ENCODE assay signal across 10 cellular contexts in the genomic region with DNA sequence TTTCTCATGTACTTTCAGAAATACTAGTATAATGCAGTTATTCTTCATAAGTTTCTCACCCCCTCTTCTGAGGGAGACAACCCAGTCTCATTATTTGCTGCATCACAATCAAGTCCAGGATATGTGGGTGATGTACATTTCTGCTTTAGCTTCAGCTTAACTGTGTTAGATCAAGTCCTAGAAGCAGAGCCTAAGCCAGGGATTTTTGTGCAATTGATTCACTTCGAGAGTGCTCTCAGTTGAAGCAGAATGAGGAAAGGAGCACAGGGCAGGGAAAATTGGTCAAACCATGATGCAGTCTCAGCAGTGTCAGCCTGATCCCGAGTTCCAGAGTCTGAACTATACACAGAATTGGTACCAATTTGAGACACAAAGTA. TPM values are rescaled to one million over a fixed set of nuclear protein-coding genes. Genes with fewer than 3 reads are reported as not detected.
DNase-seq lines count a peak whose midpoint lies in the region; ATAC-seq and TF ChIP-seq lines count a peak whose summit lies in the region.
"Had no signal": no experiment of that assay in that cellular context is flagged by ENCODE, and none has a peak within 500 bp of the region (broad histone marks: within the 10 kb centered on the region; RNA-seq: fewer than 3 reads in every experiment).

No MANE protein-coding gene starts in this region.

- no peaks in the 10 kb centered on the region for H3K27me3 Mint-ChIP-seq in activated T-cell treated with anti-CD3 and anti-CD28 coated beads, Interleukin-2, amount 50 U/mL, for 72 hours (ENCODE audit: low read depth)

- H3K36me3 Mint-ChIP-seq in activated T-cell treated with anti-CD3 and anti-CD28 coated beads, Interleukin-2, amount 50 U/mL, for 72 hours (ENCODE audit: insufficient read depth in 2 of 2) = peaks cover 12 to 17% of the 10 kb centered on the region in 2 donors

- H2AFZ ChIP-seq in PC-3 (ENCODE audit: low read length) = no peak overlapping the region

- peak overlapping the region; percentile 40 for H3K27ac Mint-ChIP-seq in activated T-cell treated with anti-CD3 and anti-CD28 coated beads, Interleukin-2, amount 50 U/mL, for 72 hours

- H3K4me1 Mint-ChIP-seq in activated T-cell treated with anti-CD3 and anti-CD28 coated beads, Interleukin-2, amount 50 U/mL, for 72 hours (ENCODE audit: low read depth) = peaks cover 25% of the 10 kb centered on the region

- no peaks in the 10 kb centered on the region for H3K9me3 ChIP-seq in PC-3 (ENCODE audit: low read length)
- H3K9me3 ChIP-seq: heart left ventricle had no signal

- ATAC-seq in activated T-cell treated with anti-CD3 and anti-CD28 coated beads, Interleukin-2, amount 50 U/mL, for 72 hours (replicated peaks in 1 of 2) = peak in 1 of 2 donors; percentile 22
- ATAC-seq in PC-3 (peak; percentile 16), GM19395 (IDR thresholded peaks at IDR 0.05; ENCODE audit: unreplicated experiment) (no peak)
- peak; percentile 21 for ATAC-seq in stimulated activated naive CD8-positive, alpha-beta T cell treated with anti-CD3 and anti-CD28 coated beads, Interleukin-15, Interleukin-2, amounts not matched to agents 100 U/mL and 50 U/mL, for 24 hours

- H3K27ac ChIP-seq in PC-3 (ENCODE audit: low read length) (no peak overlapping the region), epithelial cell of prostate (peak overlapping the region; percentile 68)

- no peaks in the 10 kb centered on the region for H3K79me2 ChIP-seq in PC-3 (ENCODE audit: low read length)

- H3K27me3 ChIP-seq in PC-3 (ENCODE audit: low read length) = no peaks in the 10 kb centered on the region
- H3K27me3 ChIP-seq: heart left ventricle had no signal

- H3K9me3 Mint-ChIP-seq in activated T-cell treated with anti-CD3 and anti-CD28 coated beads, Interleukin-2, amount 50 U/mL, for 72 hours = no peaks in the 10 kb centered on the region

- peaks cover 21% of the 10 kb centered on the region for H3K36me3 ChIP-seq in PC-3 (ENCODE audit: low read depth, low read length)

- no peak overlapping the region for H3K9ac ChIP-seq in PC-3 (ENCODE audit: low read length)

- H3K4me1 ChIP-seq in PC-3 (ENCODE audit: insufficient read depth, low read length) = peaks cover 5% of the 10 kb centered on the region

- H4K20me1 ChIP-seq in PC-3 (ENCODE audit: low read length) = peaks cover 20% of the 10 kb centered on the region; the same call in 1 of the 2 replicates

- no peak overlapping the region for H3K4me2 ChIP-seq in PC-3 (ENCODE audit: low read length)

- no peak overlapping the region for H3K4me3 Mint-ChIP-seq in activated T-cell treated with anti-CD3 and anti-CD28 coated beads, Interleukin-2, amount 50 U/mL, for 72 hours

- TF ChIP-seq CTCF in PC-3 (conservative IDR thresholded peaks at IDR 0.05; ENCODE audit: low read depth, low read length) = no peak

- BruUV-seq in PC-3 (replicated peaks; lab: Mats Ljungman, UMichigan) = TSS peak; percentile 55

- POLR2A ChIA-PET in PC-3 (lab: Charles Lee; ENCODE audit: unreplicated experiment) = no interaction called here

- peaks cover 28% of the 10 kb centered on the region for H3F3A ChIP-seq in PC-3 (ENCODE audit: low read length, unreplicated experiment)

- CTCF ChIA-PET in PC-3 (lab: Charles Lee) = no interaction called here

- DNase-seq in activated T-cell treated with anti-CD3 and anti-CD28 coated beads, Interleukin-2, amount 50 U/mL, for 72 hours = no peak
- no peak for DNase-seq in activated T-cell treated with anti-CD3 and anti-CD28 coated beads, Interleukin-2, amount 50 U/mL, for 48 hours
- DNase-seq in PC-3 = no peak
- DNase-seq in epithelial cell of prostate (ENCODE audit: low read depth, low spot score) = no peak
- no peak for DNase-seq in stimulated activated naive CD8-positive, alpha-beta T cell treated with anti-CD3 and anti-CD28 coated beads, Interleukin-15, Interleukin-2, amounts not matched to agents 100 U/mL and 50 U/mL, for 24 hours
- no peak for DNase-seq in mesenteric fat pad (ENCODE audit: low spot score)
- no peak for DNase-seq in NK-92 treated with Interleukin-12 subunit alpha and Interleukin-12 subunit beta, amount 100 ng/mL, for 24 hours (lab: John Stamatoyannopoulos, UW)
- DNase-seq: DMS79, heart left ventricle had no signal

- H3K4me3 ChIP-seq in PC-3 (ENCODE audit: low read length) = no peak overlapping the region
- H3K4me3 ChIP-seq: heart left ventricle had no signal

- intact Hi-C loops in PC-3 (cut with micrococcal nuclease) = loop anchor here (2.0 kb wide), 1 partner anchor 16 kb away; a partner anchor contains a TSS

- H3K9me2 ChIP-seq in PC-3 (replicated peaks; ENCODE audit: low read length) = no peaks in the 10 kb centered on the region

RNA-seq across cellular contexts. Expression of a gene that starts 15.1 kb away (rescaled TPM):
- 100 to 1,000 TPM; 638 to 674 TPM for total RNA-seq in activated T-cell treated with anti-CD3 and anti-CD28 coated beads, Interleukin-2, amount 50 U/mL, for 72 hours
- total RNA-seq in PC-3 (2014; rRNA removed) (550 and 583 TPM in 2 replicates), mesenteric fat pad (441 TPM)

RNA-seq across cellular contexts. Expression of a gene that starts 15.6 kb away (rescaled TPM):
- 10 to 100 TPM; 22.4 to 23.5 TPM for total RNA-seq in activated T-cell treated with anti-CD3 and anti-CD28 coated beads, Interleukin-2, amount 50 U/mL, for 72 hours
- total RNA-seq in PC-3 (2014; rRNA removed) (5.0 and 6.2 TPM in 2 replicates), mesenteric fat pad (3.6 TPM)

RNA-seq across cellular contexts. Expression of a gene that starts 43.7 kb away (rescaled TPM):
- total RNA-seq in activated T-cell treated with anti-CD3 and anti-CD28 coated beads, Interleukin-2, amount 50 U/mL, for 72 hours = 1 to 10 TPM; 5.4 to 6.4 TPM
- total RNA-seq in PC-3 (2014; rRNA removed) (2.2 and 3.2 TPM in 2 replicates), mesenteric fat pad (3.9 TPM)
